Comparison of ENCODE assay signal across 8 cellular contexts in genomic region chr1:66380452-66381212, GRCh38.
A peak's percentile ranks its signal among the peaks of the same experiment; 100 is the strongest.
DNase-seq lines count a peak whose midpoint lies in the region; ATAC-seq and TF ChIP-seq lines count a peak whose summit lies in the region.

No MANE protein-coding gene starts in this region.

- peak overlapping the region; percentile 9 to 62 (median 25) for H3K4me3 Mint-ChIP-seq in T-cell
- H3K4me3 Mint-ChIP-seq in stimulated activated naive CD8-positive, alpha-beta T cell treated with anti-CD3 and anti-CD28 coated beads, Interleukin-15, amount 100 ng/mL, for 72 hours = peak overlapping the region in 1 of 2 donors; percentile 55
- H3K4me3 Mint-ChIP-seq in WTC11 = no peak overlapping the region

- CTCF ChIA-PET in T-cell (lab: Charles Lee) = interaction anchor here in 1 of 2 donors (0.6 to 1.0 kb wide), 5 partner anchors 12 to 1291 kb away, joined by 3 to 5 read pairs (median 4); no protein-coding TSS in a partner anchor
- CTCF ChIA-PET in WTC11 (lab: Charles Lee) = no interaction called here

- DNase-seq in Ammon's horn (ENCODE audit: low spot score) = peak; percentile 44
- peak in 1 of 34 experiments; percentile 36 for DNase-seq in T-cell
- DNase-seq in stimulated activated naive CD8-positive, alpha-beta T cell treated with anti-CD3 and anti-CD28 coated beads, Interleukin-15, amount 100 ng/mL, for 72 hours = peak in 1 of 2 donors; percentile 38
- no peak for DNase-seq in GM19240 (ENCODE audit: insufficient read length, low spot score)
- no peak for DNase-seq in WTC11 (ENCODE audit: low spot score)
- no peak for DNase-seq in NCI-H2171 (lab: John Stamatoyannopoulos, UW)

- H3K9me3 Mint-ChIP-seq in T-cell = peaks cover 0 to 11% (median 0%) of the 10 kb centered on the region in 3 donors
- H3K9me3 Mint-ChIP-seq in stimulated activated naive CD8-positive, alpha-beta T cell treated with anti-CD3 and anti-CD28 coated beads, Interleukin-15, amount 100 ng/mL, for 72 hours = peaks cover 11 to 12% of the 10 kb centered on the region in 2 donors
- H3K9me3 Mint-ChIP-seq in WTC11 = peaks cover 36% of the 10 kb centered on the region

- H3K27ac Mint-ChIP-seq in T-cell (peak overlapping the region in 1 of 2 donors; percentile 37), WTC11 (no peak overlapping the region)
- peak overlapping the region in 1 of 2 donors; percentile 48 for H3K27ac Mint-ChIP-seq in stimulated activated naive CD8-positive, alpha-beta T cell treated with anti-CD3 and anti-CD28 coated beads, Interleukin-15, amount 100 ng/mL, for 72 hours

- POLR2A ChIA-PET in T-cell (lab: Charles Lee) = no interaction called here
- POLR2A ChIA-PET in WTC11 (lab: Charles Lee) = interaction anchor here (0.7 to 1.1 kb wide), 2 partner anchors 28 to 293 kb away, joined by 3 to 5 read pairs; no protein-coding TSS in a partner anchor

- no peak for TF ChIP-seq CTCF in WTC11 (IDR thresholded peaks at IDR 0.05)

- H3K36me3 Mint-ChIP-seq in T-cell = no peaks in the 10 kb centered on the region
- H3K36me3 Mint-ChIP-seq in WTC11 = peaks cover 33% of the 10 kb centered on the region

- peaks cover 20 to 51% (median 24%) of the 10 kb centered on the region in 3 donors for H3K4me1 Mint-ChIP-seq in T-cell
- peaks cover 40% of the 10 kb centered on the region for H3K4me1 Mint-ChIP-seq in stimulated activated naive CD8-positive, alpha-beta T cell treated with anti-CD3 and anti-CD28 coated beads, Interleukin-15, amount 100 ng/mL, for 72 hours
- H3K4me1 Mint-ChIP-seq in WTC11 = peaks cover 29% of the 10 kb centered on the region

- H3K27me3 Mint-ChIP-seq in T-cell (no peaks in the 10 kb centered on the region), WTC11 (ENCODE audit: low read depth) (no peaks in the 10 kb centered on the region)
- no peaks in the 10 kb centered on the region for H3K27me3 Mint-ChIP-seq in stimulated activated naive CD8-positive, alpha-beta T cell treated with anti-CD3 and anti-CD28 coated beads, Interleukin-15, amount 100 ng/mL, for 72 hours

- in situ Hi-C loops in GM18951 (cut with MboI; ENCODE audit: low sequenced_read_pairs, unreplicated experiment) = no loop called here

- peak; percentile 98 for ATAC-seq in HG03066 (IDR thresholded peaks at IDR 0.05; ENCODE audit: low read depth, unreplicated experiment)
- peak in 1 of 4 experiments; percentile 61 for ATAC-seq in T-cell (replicated peaks in 1 of 4)
- ATAC-seq in stimulated activated naive CD8-positive, alpha-beta T cell treated with anti-CD3 and anti-CD28 coated beads, Interleukin-15, amount 100 ng/mL, for 72 hours = peak; percentile 90
- no peak for ATAC-seq in WTC11

- peak; percentile 28 for TF ChIP-seq POLR2A in GM18951 (IDR thresholded peaks at IDR 0.05; ENCODE audit: extremely low read depth, insufficient read depth, insufficient read length)

TF ChIP-seq in WTC11, 78 proteins besides CTCF, POLR2A, EP300 and RAD21:
- TF ChIP-seq ZNF416 (CRISPR knock-in tag; IDR thresholded peaks at IDR 0.05) (no peak), GTF2I (CRISPR knock-in tag; conservative IDR thresholded peaks at IDR 0.05) (no peak), SMAD4 (CRISPR knock-in tag; IDR thresholded peaks at IDR 0.05) (no peak), FOXP4 (CRISPR knock-in tag; IDR thresholded peaks at IDR 0.05) (no peak), KAT7 (CRISPR knock-in tag; IDR thresholded peaks at IDR 0.05; ENCODE audit: borderline replicate concordance) (no peak), ZMAT4 (CRISPR knock-in tag; IDR thresholded peaks at IDR 0.05) (no peak), ZNF396 (CRISPR knock-in tag; IDR thresholded peaks at IDR 0.05; ENCODE audit: borderline replicate concordance) (no peak), RORB (CRISPR knock-in tag; IDR thresholded peaks at IDR 0.05) (no peak), FOXK1 (CRISPR knock-in tag; IDR thresholded peaks at IDR 0.05) (no peak), MYBL2 (CRISPR knock-in tag; IDR thresholded peaks at IDR 0.05) (no peak), MXD4 (CRISPR knock-in tag; IDR thresholded peaks at IDR 0.05; ENCODE audit: borderline replicate concordance) (no peak), SMAD3 (CRISPR knock-in tag; IDR thresholded peaks at IDR 0.05; ENCODE audit: borderline replicate concordance) (no peak), ATF1 (CRISPR knock-in tag; IDR thresholded peaks at IDR 0.05) (no peak), IRF2 (CRISPR knock-in tag; IDR thresholded peaks at IDR 0.05; ENCODE audit: borderline replicate concordance, low read depth) (no peak), TP53 (CRISPR knock-in tag; IDR thresholded peaks at IDR 0.05) (no peak)
- TF ChIP-seq, protein P1, sequence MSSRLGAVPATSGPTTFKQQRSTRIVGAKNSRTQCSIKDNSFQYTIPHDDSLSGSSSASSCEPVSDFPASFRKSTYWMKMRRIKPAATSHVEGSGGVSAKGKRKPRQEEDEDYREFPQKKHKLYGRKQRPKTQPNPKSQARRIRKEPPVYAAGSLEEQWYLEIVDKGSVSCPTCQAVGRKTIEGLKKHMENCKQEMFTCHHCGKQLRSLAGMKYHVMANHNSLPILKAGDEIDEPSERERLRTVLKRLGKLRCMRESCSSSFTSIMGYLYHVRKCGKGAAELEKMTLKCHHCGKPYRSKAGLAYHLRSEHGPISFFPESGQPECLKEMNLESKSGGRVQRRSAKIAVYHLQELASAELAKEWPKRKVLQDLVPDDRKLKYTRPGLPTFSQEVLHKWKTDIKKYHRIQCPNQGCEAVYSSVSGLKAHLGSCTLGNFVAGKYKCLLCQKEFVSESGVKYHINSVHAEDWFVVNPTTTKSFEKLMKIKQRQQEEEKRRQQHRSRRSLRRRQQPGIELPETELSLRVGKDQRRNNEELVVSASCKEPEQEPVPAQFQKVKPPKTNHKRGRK (CRISPR knock-in tag; IDR thresholded peaks at IDR 0.05; ENCODE audit: borderline replicate concordance) = no peak
- TF ChIP-seq, protein P2, sequence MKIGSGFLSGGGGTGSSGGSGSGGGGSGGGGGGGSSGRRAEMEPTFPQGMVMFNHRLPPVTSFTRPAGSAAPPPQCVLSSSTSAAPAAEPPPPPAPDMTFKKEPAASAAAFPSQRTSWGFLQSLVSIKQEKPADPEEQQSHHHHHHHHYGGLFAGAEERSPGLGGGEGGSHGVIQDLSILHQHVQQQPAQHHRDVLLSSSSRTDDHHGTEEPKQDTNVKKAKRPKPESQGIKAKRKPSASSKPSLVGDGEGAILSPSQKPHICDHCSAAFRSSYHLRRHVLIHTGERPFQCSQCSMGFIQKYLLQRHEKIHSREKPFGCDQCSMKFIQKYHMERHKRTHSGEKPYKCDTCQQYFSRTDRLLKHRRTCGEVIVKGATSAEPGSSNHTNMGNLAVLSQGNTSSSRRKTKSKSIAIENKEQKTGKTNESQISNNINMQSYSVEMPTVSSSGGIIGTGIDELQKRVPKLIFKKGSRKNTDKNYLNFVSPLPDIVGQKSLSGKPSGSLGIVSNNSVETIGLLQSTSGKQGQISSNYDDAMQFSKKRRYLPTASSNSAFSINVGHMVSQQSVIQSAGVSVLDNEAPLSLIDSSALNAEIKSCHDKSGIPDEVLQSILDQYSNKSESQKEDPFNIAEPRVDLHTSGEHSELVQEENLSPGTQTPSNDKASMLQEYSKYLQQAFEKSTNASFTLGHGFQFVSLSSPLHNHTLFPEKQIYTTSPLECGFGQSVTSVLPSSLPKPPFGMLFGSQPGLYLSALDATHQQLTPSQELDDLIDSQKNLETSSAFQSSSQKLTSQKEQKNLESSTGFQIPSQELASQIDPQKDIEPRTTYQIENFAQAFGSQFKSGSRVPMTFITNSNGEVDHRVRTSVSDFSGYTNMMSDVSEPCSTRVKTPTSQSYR (CRISPR knock-in tag; IDR thresholded peaks at IDR 0.05) = no peak
- TF ChIP-seq, protein P3, sequence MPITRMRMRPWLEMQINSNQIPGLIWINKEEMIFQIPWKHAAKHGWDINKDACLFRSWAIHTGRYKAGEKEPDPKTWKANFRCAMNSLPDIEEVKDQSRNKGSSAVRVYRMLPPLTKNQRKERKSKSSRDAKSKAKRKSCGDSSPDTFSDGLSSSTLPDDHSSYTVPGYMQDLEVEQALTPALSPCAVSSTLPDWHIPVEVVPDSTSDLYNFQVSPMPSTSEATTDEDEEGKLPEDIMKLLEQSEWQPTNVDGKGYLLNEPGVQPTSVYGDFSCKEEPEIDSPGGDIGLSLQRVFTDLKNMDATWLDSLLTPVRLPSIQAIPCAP (CRISPR knock-in tag; IDR thresholded peaks at IDR 0.05) = no peak
